Comparison of ENCODE assay signal across 8 cellular contexts in the genomic region with DNA sequence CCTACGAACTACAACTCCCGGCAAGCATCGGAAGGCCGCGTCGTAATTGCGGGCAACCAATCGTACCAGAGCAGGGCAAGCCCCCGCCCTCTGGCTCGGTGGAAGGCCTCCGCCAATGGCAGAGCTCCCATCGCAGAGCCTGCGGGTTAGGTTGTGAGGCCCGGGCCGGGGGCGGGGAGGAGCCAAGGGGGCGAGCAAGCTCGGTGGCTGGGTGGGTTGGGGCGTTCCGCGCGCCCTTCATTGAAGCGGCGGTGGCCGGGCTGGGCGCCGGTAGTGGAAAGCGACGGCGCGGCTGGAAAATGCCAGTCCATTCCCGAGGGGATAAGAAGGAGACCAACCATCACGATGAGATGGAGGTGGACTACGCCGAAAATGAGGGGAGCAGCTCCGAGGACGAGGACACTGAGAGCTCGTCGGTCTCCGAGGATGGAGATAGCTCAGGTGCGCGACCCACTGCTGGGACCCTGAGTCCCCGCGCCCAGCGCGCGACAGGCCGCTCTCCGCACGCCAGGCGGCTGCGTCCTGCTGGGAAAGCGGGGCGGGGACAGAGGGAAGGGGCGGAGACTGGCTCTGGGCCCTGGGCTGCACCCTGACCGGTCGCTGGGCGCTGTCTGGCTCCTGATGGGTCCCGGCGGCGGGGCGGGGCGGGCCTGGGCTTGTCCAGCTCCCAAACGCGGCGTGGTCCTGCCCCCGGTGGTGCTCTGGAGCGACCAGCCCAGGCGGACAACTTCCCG. TPM values are rescaled to one million over a fixed set of nuclear protein-coding genes. Genes with fewer than 3 reads are reported as not detected.
DNase-seq lines count a peak whose midpoint lies in the region; ATAC-seq and TF ChIP-seq lines count a peak whose summit lies in the region.

A gene with protein sequence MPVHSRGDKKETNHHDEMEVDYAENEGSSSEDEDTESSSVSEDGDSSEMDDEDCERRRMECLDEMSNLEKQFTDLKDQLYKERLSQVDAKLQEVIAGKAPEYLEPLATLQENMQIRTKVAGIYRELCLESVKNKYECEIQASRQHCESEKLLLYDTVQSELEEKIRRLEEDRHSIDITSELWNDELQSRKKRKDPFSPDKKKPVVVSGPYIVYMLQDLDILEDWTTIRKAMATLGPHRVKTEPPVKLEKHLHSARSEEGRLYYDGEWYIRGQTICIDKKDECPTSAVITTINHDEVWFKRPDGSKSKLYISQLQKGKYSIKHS (plus strand): TSS at position 121 of the 734 bp plus-strand sequence. CDS start 179 bp downstream, at position 300.

- H3K27me3 Mint-ChIP-seq in T-helper 17 cell (no peaks in the 10 kb centered on the region), progenitor cell of endocrine pancreas (no peaks in the 10 kb centered on the region)

- peak; percentile 12 for TF ChIP-seq CTCF in progenitor cell of endocrine pancreas (IDR thresholded peaks at IDR 0.05; ENCODE audit: unreplicated experiment)

- no peaks in the 10 kb centered on the region for H3K36me3 Mint-ChIP-seq in T-helper 17 cell (ENCODE audit: low read depth)
- H3K36me3 Mint-ChIP-seq in progenitor cell of endocrine pancreas (ENCODE audit: insufficient read depth), result peaks cover 3% of the 10 kb centered on the region

- DNase-seq in NCI-H1694 treated with DMSO at 0.1 percent for 48 hours (lab: John Stamatoyannopoulos, UW), result peak; percentile 99
- DNase-seq in T-helper 17 cell, result peak; percentile 94 to 95 (median 95)
- DNase-seq in left ventricle myocardium superior, result peak; percentile 99
- DNase-seq in progenitor cell of endocrine pancreas (ENCODE audit: low spot score, unreplicated experiment), result peak; percentile 95
- DNase-seq in ureter (ENCODE audit: low spot score), result peak; percentile 98

- H3K27ac Mint-ChIP-seq in T-helper 17 cell, result peak within 1 kb of the TSS; percentile 85
- peak within 1 kb of the TSS; percentile 97 for H3K27ac Mint-ChIP-seq in progenitor cell of endocrine pancreas

- H3K4me3 Mint-ChIP-seq in T-helper 17 cell, result peak within 1 kb of the TSS; percentile 94
- H3K4me3 Mint-ChIP-seq in progenitor cell of endocrine pancreas (ENCODE audit: low read depth), result peak within 1 kb of the TSS; percentile 90

- ATAC-seq in GM18499 (IDR thresholded peaks at IDR 0.05; ENCODE audit: insufficient read depth, unreplicated experiment) (peak; percentile 97), HG02938 (IDR thresholded peaks at IDR 0.05; ENCODE audit: unreplicated experiment) (peak; percentile 96), T-helper 17 cell (peak; percentile 98), left ventricle myocardium superior (peak; percentile 98)

- H3K9me3 ChIP-seq in T-helper 17 cell (ENCODE audit: control insufficient read depth, low read length, poor library complexity, severe bottlenecking), result no peaks in the 10 kb centered on the region

- no peaks in the 10 kb centered on the region for H3K9me3 Mint-ChIP-seq in progenitor cell of endocrine pancreas (ENCODE audit: low read depth)

- peaks cover 15% of the 10 kb centered on the region for H3K4me1 Mint-ChIP-seq in T-helper 17 cell
- peaks cover 12% of the 10 kb centered on the region for H3K4me1 Mint-ChIP-seq in progenitor cell of endocrine pancreas (ENCODE audit: low read depth)

- H3K27ac ChIP-seq in angular gyrus (ENCODE audit: low read depth, low read length), result peak within 1 kb of the TSS; percentile 99

- intact Hi-C loops in left ventricle myocardium superior (cut with micrococcal nuclease), result no loop called here

RNA-seq across cellular contexts. Expression of the gene that starts here (rescaled TPM):
- 10 to 100 TPM in 1 of 2 donors, 1 to 10 TPM in 1; 5.3 to 15.4 TPM for total RNA-seq in T-helper 17 cell
- total RNA-seq in left ventricle myocardium superior, result 13.0 TPM
- 11.6 and 13.1 TPM in 2 replicates for total RNA-seq in progenitor cell of endocrine pancreas
- total RNA-seq in ureter, result 7.3 TPM

Comparison
In these comparisons a context has a peak if more than half of its experiments do, and no peak if none do; other contexts are left out.
1. Peak in every context shown above with its lines: DNase-seq, ATAC-seq and H3K27ac ChIP-seq.